ENCODE assay signal across 1 cellular context in the genomic region with DNA sequence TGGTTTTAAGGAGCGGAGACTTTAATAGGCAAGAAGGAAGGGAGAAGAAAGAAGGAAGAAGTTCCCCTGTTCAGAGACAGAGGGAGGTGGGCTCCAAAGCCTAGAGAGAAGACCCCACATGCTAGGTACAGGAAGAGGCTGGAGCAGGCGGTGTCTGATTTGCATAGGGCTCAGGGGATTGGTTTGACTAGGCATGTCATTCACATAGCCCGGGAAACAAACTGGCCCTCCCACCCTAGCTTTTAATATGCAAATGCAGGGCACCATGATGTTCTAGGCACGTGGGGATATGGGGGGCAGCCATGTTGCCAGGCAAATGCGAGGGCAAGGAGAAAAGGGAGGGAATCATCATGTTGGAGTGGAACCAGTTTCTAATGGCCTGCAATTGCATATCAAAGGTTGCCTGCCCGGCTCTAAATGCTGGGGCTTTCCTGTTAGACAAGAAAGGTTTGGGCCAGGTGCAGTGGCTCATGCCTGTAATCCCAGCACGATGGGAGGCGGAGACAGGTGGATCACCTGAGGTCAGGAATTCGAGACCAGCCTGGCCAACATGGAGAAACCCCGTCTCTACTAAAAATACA.
TF ChIP-seq lines count a peak whose summit lies in the region.

No MANE protein-coding gene starts in this region.

TF ChIP-seq in H1, 55 proteins besides CTCF, POLR2A, EP300 and RAD21:
- TF ChIP-seq PHF8 (conservative IDR thresholded peaks at IDR 0.05; ENCODE audit: low read depth, low read length) = no peak
- TF ChIP-seq, protein P1, sequence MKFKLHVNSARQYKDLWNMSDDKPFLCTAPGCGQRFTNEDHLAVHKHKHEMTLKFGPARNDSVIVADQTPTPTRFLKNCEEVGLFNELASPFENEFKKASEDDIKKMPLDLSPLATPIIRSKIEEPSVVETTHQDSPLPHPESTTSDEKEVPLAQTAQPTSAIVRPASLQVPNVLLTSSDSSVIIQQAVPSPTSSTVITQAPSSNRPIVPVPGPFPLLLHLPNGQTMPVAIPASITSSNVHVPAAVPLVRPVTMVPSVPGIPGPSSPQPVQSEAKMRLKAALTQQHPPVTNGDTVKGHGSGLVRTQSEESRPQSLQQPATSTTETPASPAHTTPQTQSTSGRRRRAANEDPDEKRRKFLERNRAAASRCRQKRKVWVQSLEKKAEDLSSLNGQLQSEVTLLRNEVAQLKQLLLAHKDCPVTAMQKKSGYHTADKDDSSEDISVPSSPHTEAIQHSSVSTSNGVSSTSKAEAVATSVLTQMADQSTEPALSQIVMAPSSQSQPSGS (IDR thresholded peaks at IDR 0.05; ENCODE audit: low read length) = no peak
- TF ChIP-seq YY1 (IDR thresholded peaks at IDR 0.05; ENCODE audit: low read depth, low read length) = 0 out of 2 replicates have a peak, but pooled peaks have one; percentile 57
- TF ChIP-seq GABPA (IDR thresholded peaks at IDR 0.05; ENCODE audit: borderline replicate concordance, insufficient read depth, low read length) = no peak
- no peak for TF ChIP-seq CEBPB (IDR thresholded peaks at IDR 0.05; ENCODE audit: low read depth, low read length)
- TF ChIP-seq, protein P2, sequence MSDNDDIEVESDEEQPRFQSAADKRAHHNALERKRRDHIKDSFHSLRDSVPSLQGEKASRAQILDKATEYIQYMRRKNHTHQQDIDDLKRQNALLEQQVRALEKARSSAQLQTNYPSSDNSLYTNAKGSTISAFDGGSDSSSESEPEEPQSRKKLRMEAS (IDR thresholded peaks at IDR 0.05) = peak; percentile 86
- no peak for TF ChIP-seq EZH2 (IDR thresholded peaks at IDR 0.05; ENCODE audit: low read depth, low read length, severe bottlenecking)
- TF ChIP-seq RXRA (IDR thresholded peaks at IDR 0.05; ENCODE audit: insufficient read depth, low read depth, low read length) = no peak
- TF ChIP-seq GTF2F1 (IDR thresholded peaks at IDR 0.05; ENCODE audit: borderline replicate concordance, low read depth, low read length) = no peak
- no peak for TF ChIP-seq CBX8 (IDR thresholded peaks at IDR 0.05; ENCODE audit: borderline replicate concordance, low read depth, low read length)
- TF ChIP-seq BCL11A (IDR thresholded peaks at IDR 0.05; ENCODE audit: low read depth in 2 of 2, low read length in 2 of 2) = no peak
- no peak for TF ChIP-seq SRF (IDR thresholded peaks at IDR 0.05; ENCODE audit: low read depth, low read length)
- no peak for TF ChIP-seq BACH1 (IDR thresholded peaks at IDR 0.05; ENCODE audit: low read length)
- TF ChIP-seq, protein P3, sequence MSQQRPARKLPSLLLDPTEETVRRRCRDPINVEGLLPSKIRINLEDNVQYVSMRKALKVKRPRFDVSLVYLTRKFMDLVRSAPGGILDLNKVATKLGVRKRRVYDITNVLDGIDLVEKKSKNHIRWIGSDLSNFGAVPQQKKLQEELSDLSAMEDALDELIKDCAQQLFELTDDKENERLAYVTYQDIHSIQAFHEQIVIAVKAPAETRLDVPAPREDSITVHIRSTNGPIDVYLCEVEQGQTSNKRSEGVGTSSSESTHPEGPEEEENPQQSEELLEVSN (IDR thresholded peaks at IDR 0.05) = peak; percentile 93
- no peak for TF ChIP-seq CREB1 (IDR thresholded peaks at IDR 0.05)
- TF ChIP-seq RFX5 (IDR thresholded peaks at IDR 0.05; ENCODE audit: borderline replicate concordance, low read depth, low read length) = no peak
